Comparison of ENCODE assay signal across 8 cellular contexts in the genomic region with DNA sequence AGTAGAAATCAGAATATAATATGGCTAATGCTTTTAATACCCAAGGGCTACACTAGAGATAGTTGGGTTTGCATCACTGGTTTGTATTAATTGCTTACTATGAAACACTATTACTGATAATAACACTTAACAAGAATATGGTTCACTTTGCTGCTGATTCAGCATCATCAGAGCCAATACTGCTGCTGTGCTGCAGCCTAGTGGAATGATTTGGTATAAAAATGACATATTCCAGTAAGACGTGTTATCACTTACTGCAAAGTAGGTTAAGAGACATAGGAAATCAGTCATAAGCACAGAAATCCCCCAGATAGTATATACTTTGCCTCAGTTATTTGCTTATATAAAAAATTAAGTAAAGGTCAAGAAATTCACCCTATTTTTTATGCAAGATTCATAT. TPM values are rescaled to one million over a fixed set of nuclear protein-coding genes. Genes with fewer than 3 reads are reported as not detected.
DNase-seq lines count a peak whose midpoint lies in the region; ATAC-seq and TF ChIP-seq lines count a peak whose summit lies in the region.

No MANE protein-coding gene starts in this region.

- peaks cover 15% of the 10 kb centered on the region for H3K4me1 Mint-ChIP-seq in glutamatergic neuron (ENCODE audit: low read depth, unreplicated experiment)
- H3K4me1 Mint-ChIP-seq in activated T-cell treated with anti-CD3 and anti-CD28 coated beads, Interleukin-2, amount 50 U/mL, for 24 hours (ENCODE audit: low read depth): no peaks in the 10 kb centered on the region

- no peaks in the 10 kb centered on the region for H3K27me3 Mint-ChIP-seq in glutamatergic neuron (ENCODE audit: unreplicated experiment)
- H3K27me3 Mint-ChIP-seq in activated T-cell treated with anti-CD3 and anti-CD28 coated beads, Interleukin-2, amount 50 U/mL, for 24 hours: no peaks in the 10 kb centered on the region

- H3K4me3 Mint-ChIP-seq in glutamatergic neuron (ENCODE audit: unreplicated experiment): no peak overlapping the region
- no peak overlapping the region for H3K4me3 Mint-ChIP-seq in activated T-cell treated with anti-CD3 and anti-CD28 coated beads, Interleukin-2, amount 50 U/mL, for 24 hours

- no peaks in the 10 kb centered on the region for H3K4me1 ChIP-seq in BE2C

- peak; percentile 55 for ATAC-seq in HG02884 (IDR thresholded peaks at IDR 0.05; ENCODE audit: unreplicated experiment)

- no peak overlapping the region for H3K4me3 ChIP-seq in BE2C (ENCODE audit: low read depth, low read length)

- H3K27ac Mint-ChIP-seq in glutamatergic neuron (ENCODE audit: unreplicated experiment): no peak overlapping the region
- no peak overlapping the region for H3K27ac Mint-ChIP-seq in activated T-cell treated with anti-CD3 and anti-CD28 coated beads, Interleukin-2, amount 50 U/mL, for 24 hours

- H3K9me3 ChIP-seq in BE2C: no peaks in the 10 kb centered on the region

- H3K9me3 Mint-ChIP-seq in glutamatergic neuron (ENCODE audit: unreplicated experiment): peaks cover 2% of the 10 kb centered on the region
- H3K9me3 Mint-ChIP-seq in activated T-cell treated with anti-CD3 and anti-CD28 coated beads, Interleukin-2, amount 50 U/mL, for 24 hours: peaks cover 3% of the 10 kb centered on the region

- peak; percentile 83 for TF ChIP-seq CTCF in BE2C (IDR thresholded peaks at IDR 0.05; ENCODE audit: low read depth, low read length)
- TF ChIP-seq CTCF in glutamatergic neuron (IDR thresholded peaks at IDR 0.05; ENCODE audit: partially characterized antibody, unreplicated experiment): peak; percentile 79

- no peaks in the 10 kb centered on the region for H3K36me3 Mint-ChIP-seq in glutamatergic neuron (ENCODE audit: unreplicated experiment)
- no peaks in the 10 kb centered on the region for H3K36me3 Mint-ChIP-seq in activated T-cell treated with anti-CD3 and anti-CD28 coated beads, Interleukin-2, amount 50 U/mL, for 24 hours (ENCODE audit: low read depth)

- DNase-seq in BE2C (peak; percentile 50), RPMI7951 (ENCODE audit: low read depth) (peak; percentile 2), glutamatergic neuron (no peak), DMS79 (lab: John Stamatoyannopoulos, UW) (no peak), DMS79 treated with DMSO at 0.1 percent for 48 hours (lab: John Stamatoyannopoulos, UW) (no peak)
- DNase-seq in activated T-cell treated with anti-CD3 and anti-CD28 coated beads, Interleukin-2, amount 50 U/mL, for 24 hours: no peak
- DNase-seq in activated CD4-positive, alpha-beta T cell treated with anti-CD3 and anti-CD28 coated beads, Interleukin-2, amount 50 U/mL, for 4 hours: no peak

- no peaks in the 10 kb centered on the region for H3K27me3 ChIP-seq in BE2C

- H3K36me3 ChIP-seq in BE2C: no peaks in the 10 kb centered on the region

RNA-seq across cellular contexts. Expression of gene CDH10, which starts 2.8 kb away (rescaled TPM):
- polyA plus RNA-seq in BE2C (2012; ENCODE audit: insufficient read depth, insufficient read length, low read depth): 13.8 TPM
- not detected in 2 replicates for total RNA-seq in RPMI7951 (2014; rRNA removed; shearing (Covaris generic))
- 3.0 TPM for total RNA-seq in glutamatergic neuron (ENCODE audit: unreplicated experiment)

Comparison
In these comparisons a context has a peak if more than half of its experiments do, and no peak if none do; other contexts are left out.
1. DNase-seq: peak in BE2C (single experiment) and RPMI7951 (single experiment); none in glutamatergic neuron (single experiment), activated T-cell treated with anti-CD3 and anti-CD28 coated beads, Interleukin-2, amount 50 U/mL, for 24 hours (single experiment), DMS79 (single experiment), DMS79 treated with DMSO at 0.1 percent for 48 hours (single experiment) and activated CD4-positive, alpha-beta T cell treated with anti-CD3 and anti-CD28 coated beads, Interleukin-2, amount 50 U/mL, for 4 hours (0 of 2).